7 cellular contexts compared by ENCODE assay signal in genomic region chr6:159762681-159763293, GRCh38. TPM values are rescaled to one million over a fixed set of nuclear protein-coding genes. Genes with fewer than 3 reads are reported as not detected.
DNase-seq lines count a peak whose midpoint lies in the region; ATAC-seq lines count a peak whose summit lies in the region.

No MANE protein-coding gene starts in this region.

- peaks cover 20 to 34% (median 29%) of the 10 kb centered on the region in 4 donors for H3K4me1 Mint-ChIP-seq in naive thymus-derived CD8-positive, alpha-beta T cell

- H3K36me3 Mint-ChIP-seq in naive thymus-derived CD8-positive, alpha-beta T cell, result peaks cover 0 to 39% (median 4%) of the 10 kb centered on the region in 3 donors

- H3K27me3 Mint-ChIP-seq in naive thymus-derived CD8-positive, alpha-beta T cell, result no peaks in the 10 kb centered on the region

- peak overlapping the region; percentile 91 to 97 (median 93) for H3K4me3 Mint-ChIP-seq in naive thymus-derived CD8-positive, alpha-beta T cell

- POLR2A ChIA-PET in naive thymus-derived CD8-positive, alpha-beta T cell (lab: Charles Lee), result interaction anchor here (0.6 to 4.9 kb wide), 7 partner anchors 12 to 248 kb away, joined by 3 to 80 read pairs (median 11); partner anchors contain the start of genes MRPL18, SOD2, TCP1 and WTAP

- peak; percentile 6 for ATAC-seq in GM18517 (IDR thresholded peaks at IDR 0.05; ENCODE audit: unreplicated experiment)
- ATAC-seq in HG02870 (IDR thresholded peaks at IDR 0.05; ENCODE audit: unreplicated experiment), result peak; percentile 15
- peak in 1 of 2 donors; percentile 11 for ATAC-seq in naive thymus-derived CD8-positive, alpha-beta T cell

- peak overlapping the region; percentile 85 to 99 (median 98) for H3K27ac Mint-ChIP-seq in naive thymus-derived CD8-positive, alpha-beta T cell

- peak overlapping the region; percentile 87 for H3K27ac ChIP-seq in epithelial cell of prostate

- DNase-seq in T-helper 2 cell (peak in 4 of 5 experiments; percentile 11 to 50 (median 27)), epithelial cell of prostate (ENCODE audit: low read depth, low spot score) (no peak), AG20443 (ENCODE audit: low spot score) (no peak), 8988T (no peak)
- peak in 4 of 10 donors; percentile 17 to 66 (median 39) for DNase-seq in naive thymus-derived CD8-positive, alpha-beta T cell

- no peaks in the 10 kb centered on the region for H3K9me3 Mint-ChIP-seq in naive thymus-derived CD8-positive, alpha-beta T cell

RNA-seq across cellular contexts. Expression of gene ACAT2, which starts 0.9 kb away (rescaled TPM):
- 10 to 100 TPM; 30.6 to 30.9 TPM for total RNA-seq in naive thymus-derived CD8-positive, alpha-beta T cell
- polyA plus RNA-seq in naive thymus-derived CD8-positive, alpha-beta T cell, result 10 to 100 TPM; 29.4 to 38.8 (median 38.2) TPM

RNA-seq across cellular contexts. Expression of gene TCP1, which starts 26.6 kb away (rescaled TPM):
- total RNA-seq in naive thymus-derived CD8-positive, alpha-beta T cell, result 100 to 1,000 TPM; 184 to 185 TPM
- 10 to 100 TPM; 68.8 to 97.6 (median 72.4) TPM for polyA plus RNA-seq in naive thymus-derived CD8-positive, alpha-beta T cell

RNA-seq across cellular contexts. Expression of gene MRPL18, which starts 27.5 kb away (rescaled TPM):
- total RNA-seq in naive thymus-derived CD8-positive, alpha-beta T cell, result 10 to 100 TPM; 36.2 to 39.0 TPM
- polyA plus RNA-seq in naive thymus-derived CD8-positive, alpha-beta T cell, result 100 to 1,000 TPM in 1 of 3 donors, 10 to 100 TPM in 2; 63.0 to 131 (median 79.9) TPM

RNA-seq across cellular contexts. Expression of gene WTAP, which starts 35.5 kb away (rescaled TPM):
- total RNA-seq in naive thymus-derived CD8-positive, alpha-beta T cell, result 100 to 1,000 TPM; 156 to 159 TPM
- 100 to 1,000 TPM; 104 to 128 (median 122) TPM for polyA plus RNA-seq in naive thymus-derived CD8-positive, alpha-beta T cell

RNA-seq across cellular contexts. Expression of gene PNLDC1, which starts 37.3 kb away (rescaled TPM):
- total RNA-seq in naive thymus-derived CD8-positive, alpha-beta T cell, result under 1 TPM; 0.36 to 0.75 TPM
- under 1 TPM in 1 of 3 donors, not detected in 2; 0.36 TPM for polyA plus RNA-seq in naive thymus-derived CD8-positive, alpha-beta T cell

Comparison
In these comparisons a context has a peak if more than half of its experiments do, and no peak if none do; other contexts are left out.
1. DNase-seq: peak in T-helper 2 cell (4 of 5); none in epithelial cell of prostate (single experiment), AG20443 (single experiment) and 8988T (single experiment).